ENCODE assay signal across 10 cellular contexts in genomic region chr14:98984719-98985041, GRCh38.
DNase-seq lines count a peak whose midpoint lies in the region; ATAC-seq lines count a peak whose summit lies in the region.
"Had no signal": no experiment of that assay in that cellular context is flagged by ENCODE, and none has a peak within 500 bp of the region (broad histone marks: within the 10 kb centered on the region; RNA-seq: fewer than 3 reads in every experiment).

No MANE protein-coding gene starts in this region.

- H3K23ac ChIP-seq in mesendoderm (ENCODE audit: low read length) (no peak overlapping the region), trophoblast cell (ENCODE audit: low read length) (no peak overlapping the region)

- H2BK5ac ChIP-seq in mesendoderm (ENCODE audit: low read length) (no peak overlapping the region), trophoblast cell (ENCODE audit: low read depth, low read length, poor library complexity) (no peak overlapping the region)

- H3K27ac Mint-ChIP-seq in T-helper 17 cell: peak overlapping the region; percentile 96

- no peaks in the 10 kb centered on the region for H3K27me3 ChIP-seq in mesendoderm (ENCODE audit: insufficient read depth, low read length, poor library complexity)
- H3K27me3 ChIP-seq in trophoblast cell (ENCODE audit: insufficient read depth, low read length): no peaks in the 10 kb centered on the region
- H3K27me3 ChIP-seq: thyroid gland had no signal

- peak overlapping the region; percentile 84 for H3K4me3 Mint-ChIP-seq in T-helper 17 cell
- peak overlapping the region; percentile 61 for H3K4me3 Mint-ChIP-seq in activated T-cell treated with anti-CD3 and anti-CD28 coated beads, Interleukin-2, amount 50 U/mL, for 4 hours

- no peak overlapping the region for H4K91ac ChIP-seq in trophoblast cell (ENCODE audit: low read depth, low read length)

- no peaks in the 10 kb centered on the region for H3K9me3 ChIP-seq in T-helper 17 cell (ENCODE audit: control insufficient read depth, low read length, poor library complexity, severe bottlenecking)
- no peaks in the 10 kb centered on the region for H3K9me3 ChIP-seq in trophoblast cell (ENCODE audit: insufficient read depth, low read depth, low read length)
- H3K9me3 ChIP-seq: thyroid gland had no signal

- H3K79me1 ChIP-seq in mesendoderm (ENCODE audit: low read length): no peaks in the 10 kb centered on the region
- no peaks in the 10 kb centered on the region for H3K79me1 ChIP-seq in trophoblast cell (ENCODE audit: low read length)

- WGBS in mesendoderm (ENCODE audit: extremely low coverage, insufficient coverage, low lambda C conversion rate): no CpG with 5 or more reads among the region's 7 CpGs
- WGBS in trophoblast cell (ENCODE audit: extremely low coverage, insufficient coverage, insufficient read length): no CpG with 5 or more reads among the region's 7 CpGs

- H3K4me1 ChIP-seq in mesendoderm (ENCODE audit: control insufficient read depth, low read depth, low read length) (peaks cover 10% of the 10 kb centered on the region), trophoblast cell (ENCODE audit: control insufficient read depth in 1 of 2, insufficient read depth in 2 of 2, low read length in 2 of 2) (no peaks in the 10 kb centered on the region)
- H3K4me1 ChIP-seq: thyroid gland had no signal

- no peak overlapping the region for H2BK15ac ChIP-seq in mesendoderm (replicated peaks; ENCODE audit: low read depth)

- peak; percentile 93 for ATAC-seq in T-helper 17 cell
- ATAC-seq in activated T-cell treated with anti-CD3 and anti-CD28 coated beads, Interleukin-2, amount 50 U/mL, for 4 hours: peak; percentile 95 to 96

- no peak overlapping the region for H4K12ac ChIP-seq in trophoblast cell (ENCODE audit: low read depth, low read length)

- H4K5ac ChIP-seq in mesendoderm (ENCODE audit: low read length): no peak overlapping the region

- H3K4me2 ChIP-seq in mesendoderm (ENCODE audit: low read length) (no peak overlapping the region), trophoblast cell (ENCODE audit: low read length) (no peak overlapping the region)

- peaks cover 43% of the 10 kb centered on the region for H3K4me1 Mint-ChIP-seq in T-helper 17 cell
- H3K4me1 Mint-ChIP-seq in activated T-cell treated with anti-CD3 and anti-CD28 coated beads, Interleukin-2, amount 50 U/mL, for 4 hours (ENCODE audit: low read depth): peaks cover 41% of the 10 kb centered on the region

- H4K8ac ChIP-seq in mesendoderm (ENCODE audit: low read depth, low read length) (no peak overlapping the region), trophoblast cell (ENCODE audit: low read depth, low read length) (no peak overlapping the region)

- H2AK5ac ChIP-seq in mesendoderm (ENCODE audit: low read length) (no peak overlapping the region), trophoblast cell (ENCODE audit: low read length) (no peak overlapping the region)

- peak overlapping the region; percentile 56 for H3K56ac ChIP-seq in mesendoderm (ENCODE audit: low read length)

- no peaks in the 10 kb centered on the region for H3K9me3 Mint-ChIP-seq in activated T-cell treated with anti-CD3 and anti-CD28 coated beads, Interleukin-2, amount 50 U/mL, for 4 hours

- H2BK120ac ChIP-seq in mesendoderm (ENCODE audit: low read depth, low read length): no peak overlapping the region
- H2BK120ac ChIP-seq in trophoblast cell (ENCODE audit: insufficient read depth, low read length, poor library complexity): no peak overlapping the region

- DNase-seq in T-helper 17 cell (peak; percentile 52 to 56 (median 56)), mesendoderm (peak; percentile 79), NCI-H748 (lab: John Stamatoyannopoulos, UW; ENCODE audit: unreplicated experiment) (no peak), NCI-H1105 treated with DMSO at 0.1 percent for 48 hours (lab: John Stamatoyannopoulos, UW) (no peak), trophoblast cell (no peak), cortex of kidney (lab: John Stamatoyannopoulos, UW) (no peak)
- peak; percentile 54 for DNase-seq in activated T-cell treated with anti-CD3 and anti-CD28 coated beads, Interleukin-2, amount 50 U/mL, for 4 hours
- DNase-seq in stimulated activated CD8-positive, alpha-beta memory T cell treated with anti-CD3 and anti-CD28 coated beads, Interleukin-4, amount 100 ng/mL, for 24 hours (ENCODE audit: low read depth): peak; percentile 48
- DNase-seq: MM.1S had no signal

- no peak overlapping the region for H2BK12ac ChIP-seq in trophoblast cell (ENCODE audit: low read length)

- H3K36me3 ChIP-seq in mesendoderm (ENCODE audit: control insufficient read depth, insufficient read depth, low read length) (no peaks in the 10 kb centered on the region), trophoblast cell (ENCODE audit: control insufficient read depth in 1 of 2, insufficient read depth in 2 of 2, low read length in 2 of 2) (no peaks in the 10 kb centered on the region)
- H3K36me3 ChIP-seq: thyroid gland had no signal

- no peaks in the 10 kb centered on the region for H3K27me3 Mint-ChIP-seq in T-helper 17 cell
- H3K27me3 Mint-ChIP-seq in activated T-cell treated with anti-CD3 and anti-CD28 coated beads, Interleukin-2, amount 50 U/mL, for 4 hours (ENCODE audit: low read depth): no peaks in the 10 kb centered on the region

- H3K14ac ChIP-seq in trophoblast cell (ENCODE audit: low read length): no peak overlapping the region

- H2AFZ ChIP-seq in trophoblast cell (ENCODE audit: insufficient read depth, low read length, poor library complexity): no peak overlapping the region

- H3K18ac ChIP-seq in mesendoderm (ENCODE audit: low read length) (no peak overlapping the region), trophoblast cell (ENCODE audit: low read length) (no peak overlapping the region)

- no peaks in the 10 kb centered on the region for H3K36me3 Mint-ChIP-seq in T-helper 17 cell (ENCODE audit: low read depth)
- H3K36me3 Mint-ChIP-seq in activated T-cell treated with anti-CD3 and anti-CD28 coated beads, Interleukin-2, amount 50 U/mL, for 4 hours (ENCODE audit: insufficient read depth): no peaks in the 10 kb centered on the region

- no peak overlapping the region for H3K4ac ChIP-seq in mesendoderm (ENCODE audit: low read depth, low read length)
- H3K4ac ChIP-seq in trophoblast cell (ENCODE audit: low read depth, low read length): no peak overlapping the region

- H3K4me3 ChIP-seq in mesendoderm (ENCODE audit: low read length) (no peak overlapping the region), trophoblast cell (ENCODE audit: low read depth, low read length) (no peak overlapping the region)
- H3K4me3 ChIP-seq: thyroid gland had no signal

- H3K9ac ChIP-seq in mesendoderm (ENCODE audit: low read length): no peak overlapping the region
- H3K9ac ChIP-seq in trophoblast cell (ENCODE audit: low read length): no peak overlapping the region

- no peaks in the 10 kb centered on the region for H3K79me2 ChIP-seq in mesendoderm (ENCODE audit: control insufficient read depth, insufficient read depth, low read length)
- H3K79me2 ChIP-seq in trophoblast cell (ENCODE audit: control insufficient read depth, insufficient read depth, low read length, poor library complexity): no peaks in the 10 kb centered on the region

- H3K27ac ChIP-seq in mesendoderm (ENCODE audit: low read depth, low read length): peak overlapping the region; percentile 17
- no peak overlapping the region for H3K27ac ChIP-seq in trophoblast cell (ENCODE audit: low read depth, low read length)
- H3K27ac ChIP-seq: thyroid gland had no signal

Comparison
In these comparisons a context has a peak if more than half of its experiments do, and no peak if none do; other contexts are left out.
1. DNase-seq: peak in T-helper 17 cell (3 of 3), activated T-cell treated with anti-CD3 and anti-CD28 coated beads, Interleukin-2, amount 50 U/mL, for 4 hours (single experiment), mesendoderm (single experiment) and stimulated activated CD8-positive, alpha-beta memory T cell treated with anti-CD3 and anti-CD28 coated beads, Interleukin-4, amount 100 ng/mL, for 24 hours (single experiment); none in NCI-H748 (single experiment), NCI-H1105 treated with DMSO at 0.1 percent for 48 hours (single experiment), trophoblast cell (0 of 2) and cortex of kidney (single experiment).